Comparison of ENCODE assay signal across 20 cellular contexts in the genomic region with DNA sequence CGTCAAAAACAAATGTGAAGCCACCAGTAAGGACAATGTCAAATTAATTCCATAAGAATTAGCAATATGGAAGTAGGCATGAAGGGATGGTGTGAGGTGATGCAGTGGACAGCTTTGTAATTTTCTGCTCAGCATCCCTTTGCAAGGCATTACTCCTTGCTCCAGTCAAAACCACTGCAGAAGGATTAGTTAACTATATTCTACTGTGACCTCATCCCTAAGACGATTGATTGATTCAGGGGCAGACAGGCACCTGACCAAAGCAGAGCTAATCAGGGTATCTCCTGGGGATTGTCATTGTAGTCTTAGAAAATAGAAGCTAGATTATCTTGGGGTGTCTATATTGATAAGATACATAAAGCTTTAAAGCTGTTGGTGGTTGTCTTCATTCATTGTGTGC.
A peak's percentile ranks its signal among the peaks of the same experiment; 100 is the strongest.
DNase-seq lines count a peak whose midpoint lies in the region; ATAC-seq and TF ChIP-seq lines count a peak whose summit lies in the region.
"Had no signal": no experiment of that assay in that cellular context is flagged by ENCODE, and none has a peak within 500 bp of the region (broad histone marks: within the 10 kb centered on the region; RNA-seq: fewer than 3 reads in every experiment).

No MANE protein-coding gene starts in this region.

- TF ChIP-seq CTCF in WERI-Rb-1 (IDR thresholded peaks at IDR 0.05; ENCODE audit: low read depth, low read length) (no peak), esophagus muscularis mucosa (IDR thresholded peaks at IDR 0.05) (no peak), neural progenitor cell (IDR thresholded peaks at IDR 0.05) (no peak)

- H3K9me3 ChIP-seq in WERI-Rb-1 (ENCODE audit: severe bottlenecking) = no peaks in the 10 kb centered on the region
- H3K9me3 ChIP-seq in esophagus muscularis mucosa = no peaks in the 10 kb centered on the region
- no peaks in the 10 kb centered on the region for H3K9me3 ChIP-seq in neural progenitor cell (ENCODE audit: low read depth)
- H3K9me3 ChIP-seq: A549; BLaER1 treated with 17β-estradiol and CSF1 and Interleukin-3, amounts not matched to agents 10 nM and 100 nM; Caco-2 had no signal

- ATAC-seq in effector memory CD8-positive, alpha-beta T cell (replicated peaks) = no peak
- ATAC-seq in activated T-helper 17 cell treated with anti-CD3 and anti-CD28 coated beads, Interleukin-2, amount 50 U/mL, for 72 hours (replicated peaks) = no peak
- no peak for ATAC-seq in GM18511 (IDR thresholded peaks at IDR 0.05; ENCODE audit: unreplicated experiment)
- ATAC-seq: A549; CD8-positive, alpha-beta T cell had no signal

- no peaks in the 10 kb centered on the region for H3K4me1 ChIP-seq in esophagus muscularis mucosa
- H3K4me1 ChIP-seq in neural progenitor cell = peaks cover 51% of the 10 kb centered on the region
- H3K4me1 ChIP-seq: A549; BLaER1 treated with 17β-estradiol and CSF1 and Interleukin-3, amounts not matched to agents 10 nM and 100 nM; Caco-2 had no signal

- no peak overlapping the region for H3K4me3 Mint-ChIP-seq in neural progenitor cell
- H3K4me3 Mint-ChIP-seq in effector memory CD8-positive, alpha-beta T cell = no peak overlapping the region
- H3K4me3 Mint-ChIP-seq in activated T-helper 17 cell treated with anti-CD3 and anti-CD28 coated beads, Interleukin-2, amount 50 U/mL, for 72 hours = no peak overlapping the region
- H3K4me3 Mint-ChIP-seq: B cell; CD4-positive, alpha-beta T cell; CD8-positive, alpha-beta T cell had no signal

- no peaks in the 10 kb centered on the region for H3K36me3 Mint-ChIP-seq in neural progenitor cell
- H3K36me3 Mint-ChIP-seq in effector memory CD8-positive, alpha-beta T cell (ENCODE audit: insufficient read depth) = no peaks in the 10 kb centered on the region
- no peaks in the 10 kb centered on the region for H3K36me3 Mint-ChIP-seq in activated T-helper 17 cell treated with anti-CD3 and anti-CD28 coated beads, Interleukin-2, amount 50 U/mL, for 72 hours (ENCODE audit: low read depth)
- H3K36me3 Mint-ChIP-seq: CD8-positive, alpha-beta T cell had no signal

- peak overlapping the region; percentile 79 for H3K4me2 ChIP-seq in neural progenitor cell
- H3K4me2 ChIP-seq: A549; BLaER1 treated with 17β-estradiol and CSF1 and Interleukin-3, amounts not matched to agents 10 nM and 100 nM had no signal

- no peak overlapping the region for H2AFZ ChIP-seq in neural progenitor cell (replicated peaks)

- no peak overlapping the region for H3K27ac Mint-ChIP-seq in neural progenitor cell
- no peak overlapping the region for H3K27ac Mint-ChIP-seq in effector memory CD8-positive, alpha-beta T cell
- no peak overlapping the region for H3K27ac Mint-ChIP-seq in activated T-helper 17 cell treated with anti-CD3 and anti-CD28 coated beads, Interleukin-2, amount 50 U/mL, for 72 hours
- H3K27ac Mint-ChIP-seq: B cell; CD4-positive, alpha-beta T cell; CD8-positive, alpha-beta T cell had no signal

- intact Hi-C loops in esophagus muscularis mucosa (cut with DNase I) = no loop called here

- H3K4me1 Mint-ChIP-seq in neural progenitor cell = peaks cover 37% of the 10 kb centered on the region
- H3K4me1 Mint-ChIP-seq in effector memory CD8-positive, alpha-beta T cell (ENCODE audit: low read depth in 2 of 2) = no peaks in the 10 kb centered on the region
- no peaks in the 10 kb centered on the region for H3K4me1 Mint-ChIP-seq in activated T-helper 17 cell treated with anti-CD3 and anti-CD28 coated beads, Interleukin-2, amount 50 U/mL, for 72 hours
- H3K4me1 Mint-ChIP-seq: B cell had no signal

- H4K20me1 ChIP-seq in neural progenitor cell (ENCODE audit: low read depth) = no peaks in the 10 kb centered on the region
- H4K20me1 ChIP-seq: BLaER1 treated with 17β-estradiol and CSF1 and Interleukin-3, amounts not matched to agents 10 nM and 100 nM had no signal

- DNase-seq in NCI-H82 (lab: John Stamatoyannopoulos, UW) (peak; percentile 87), WERI-Rb-1 (peak; percentile 61), esophagus muscularis mucosa (ENCODE audit: extremely low spot score) (peak; percentile 70), neural progenitor cell (ENCODE audit: low spot score) (peak; percentile 46), HuH-7.5 (ENCODE audit: low spot score) (no peak)
- DNase-seq in effector memory CD8-positive, alpha-beta T cell = no peak
- DNase-seq: AML-193; Caco-2; Calu3; CD4-positive, alpha-beta T cell; CD8-positive, alpha-beta T cell; DMS79 treated with DMSO at 0.1 percent for 48 hours; GF-D8 had no signal

- peaks cover 2% of the 10 kb centered on the region for H3K9me3 Mint-ChIP-seq in neural progenitor cell
- no peaks in the 10 kb centered on the region for H3K9me3 Mint-ChIP-seq in effector memory CD8-positive, alpha-beta T cell
- H3K9me3 Mint-ChIP-seq in activated T-helper 17 cell treated with anti-CD3 and anti-CD28 coated beads, Interleukin-2, amount 50 U/mL, for 72 hours = no peaks in the 10 kb centered on the region
- H3K9me3 Mint-ChIP-seq: CD4-positive, alpha-beta T cell; CD8-positive, alpha-beta T cell had no signal

- H3K27ac ChIP-seq in WERI-Rb-1 (no peak overlapping the region), esophagus muscularis mucosa (replicated peaks in 1 of 4) (no peak overlapping the region), neural progenitor cell (peak overlapping the region; percentile 83)
- H3K27ac ChIP-seq: 22Rv1; A549; BLaER1 treated with 17β-estradiol and CSF1 and Interleukin-3, amounts not matched to agents 10 nM and 100 nM; C4-2B had no signal

- TF ChIP-seq POLR2A in esophagus muscularis mucosa (IDR thresholded peaks at IDR 0.05; ENCODE audit: low read depth) = no peak

- H3K79me2 ChIP-seq in neural progenitor cell (ENCODE audit: low read depth) = no peaks in the 10 kb centered on the region

- H3K27me3 ChIP-seq in WERI-Rb-1 (ENCODE audit: insufficient read depth, low read depth, severe bottlenecking) = no peaks in the 10 kb centered on the region
- H3K27me3 ChIP-seq in esophagus muscularis mucosa = no peaks in the 10 kb centered on the region
- H3K27me3 ChIP-seq in neural progenitor cell = no peaks in the 10 kb centered on the region
- H3K27me3 ChIP-seq: BLaER1 treated with 17β-estradiol and CSF1 and Interleukin-3, amounts not matched to agents 10 nM and 100 nM had no signal

- 86% methylated on average over 2 of the region's 2 CpGs for WGBS in esophagus muscularis mucosa

- no peak for TF ChIP-seq EP300 in esophagus muscularis mucosa (IDR thresholded peaks at IDR 0.05)

- H3K36me3 ChIP-seq in WERI-Rb-1 (no peaks in the 10 kb centered on the region), esophagus muscularis mucosa (no peaks in the 10 kb centered on the region), neural progenitor cell (no peaks in the 10 kb centered on the region)
- H3K36me3 ChIP-seq: BLaER1 treated with 17β-estradiol and CSF1 and Interleukin-3, amounts not matched to agents 10 nM and 100 nM had no signal

- peaks cover 36% of the 10 kb centered on the region for H3F3A ChIP-seq in neural progenitor cell (ENCODE audit: low read depth)

- H3K4me3 ChIP-seq in WERI-Rb-1 (ENCODE audit: low read depth, low read length) = no peak overlapping the region
- no peak overlapping the region for H3K4me3 ChIP-seq in esophagus muscularis mucosa
- H3K4me3 ChIP-seq in neural progenitor cell = peak overlapping the region; percentile 31
- H3K4me3 ChIP-seq: A549; BLaER1 treated with 17β-estradiol and CSF1 and Interleukin-3, amounts not matched to agents 10 nM and 100 nM had no signal

- H3K9ac ChIP-seq in neural progenitor cell = no peak overlapping the region
- H3K9ac ChIP-seq: BLaER1 treated with 17β-estradiol and CSF1 and Interleukin-3, amounts not matched to agents 10 nM and 100 nM had no signal

- peaks cover 7% of the 10 kb centered on the region for H3K27me3 Mint-ChIP-seq in neural progenitor cell (ENCODE audit: insufficient read depth, low read depth)
- peaks cover 8 to 15% of the 10 kb centered on the region in 2 donors for H3K27me3 Mint-ChIP-seq in effector memory CD8-positive, alpha-beta T cell
- peaks cover 7% of the 10 kb centered on the region for H3K27me3 Mint-ChIP-seq in activated T-helper 17 cell treated with anti-CD3 and anti-CD28 coated beads, Interleukin-2, amount 50 U/mL, for 72 hours

Comparison
In these comparisons a context has a peak if more than half of its experiments do, and no peak if none do; other contexts are left out.
1. DNase-seq: peak in NCI-H82 (single experiment), WERI-Rb-1 (single experiment), esophagus muscularis mucosa (single experiment) and neural progenitor cell (single experiment); none in effector memory CD8-positive, alpha-beta T cell (0 of 3) and HuH-7.5 (single experiment).